Comparison of ENCODE assay signal across 7 cellular contexts in the genomic region with DNA sequence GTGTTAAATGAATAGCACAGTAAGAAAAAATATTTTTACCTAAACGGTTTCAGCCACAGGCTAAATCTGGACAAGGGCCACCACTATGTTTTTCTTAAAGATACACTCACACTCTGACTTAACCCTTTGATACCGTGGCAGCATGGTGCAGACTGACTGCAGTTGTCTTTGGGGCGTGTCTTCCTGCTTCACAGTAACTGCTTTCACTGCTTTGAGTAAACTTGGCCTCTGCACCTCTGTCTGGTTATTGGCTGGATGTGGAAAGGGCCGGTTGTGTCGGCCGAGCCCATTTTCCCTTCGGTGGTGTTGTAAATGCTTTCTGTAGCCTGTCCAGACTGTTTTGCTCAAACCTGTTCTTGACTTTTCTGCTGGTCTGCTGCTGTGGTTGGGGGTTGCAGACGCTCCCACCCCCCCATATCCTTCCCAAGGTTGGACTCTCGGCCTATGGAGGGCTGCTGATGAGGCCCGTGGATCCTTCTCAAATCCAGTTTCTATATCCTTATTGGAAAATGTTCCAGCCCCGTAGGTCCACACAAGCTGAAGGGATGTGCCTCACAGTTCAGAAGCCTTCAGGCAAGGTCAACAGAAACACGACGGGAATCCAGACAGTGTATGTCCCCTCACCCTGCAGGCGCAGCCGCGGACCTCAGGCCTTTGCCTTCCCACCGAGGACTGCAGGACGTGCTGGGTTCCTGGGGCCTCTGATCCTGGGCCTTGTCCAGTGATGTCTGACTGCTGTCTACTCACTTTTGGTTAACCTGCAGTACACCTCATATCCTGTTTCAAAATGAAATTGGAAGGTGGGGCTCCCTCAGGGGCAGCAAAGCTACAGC.
DNase-seq lines count a peak whose midpoint lies in the region; ATAC-seq and TF ChIP-seq lines count a peak whose summit lies in the region.

No MANE protein-coding gene starts in this region.

- H3K36me3 Mint-ChIP-seq in type B pancreatic cell (peaks cover 22% of the 10 kb centered on the region), T-helper 17 cell (ENCODE audit: low read depth) (no peaks in the 10 kb centered on the region)

- intact Hi-C loops in left ventricle myocardium superior (cut with micrococcal nuclease), result no loop called here

- H3K27me3 Mint-ChIP-seq in type B pancreatic cell (no peaks in the 10 kb centered on the region), T-helper 17 cell (peaks cover 20% of the 10 kb centered on the region)

- peak overlapping the region; percentile 85 for H3K27ac Mint-ChIP-seq in type B pancreatic cell
- H3K27ac Mint-ChIP-seq in T-helper 17 cell, result no peak overlapping the region

- no peak for TF ChIP-seq CTCF in type B pancreatic cell (conservative IDR thresholded peaks at IDR 0.05)

- H3K9me3 ChIP-seq in T-helper 17 cell (ENCODE audit: control insufficient read depth, low read length, poor library complexity, severe bottlenecking), result no peaks in the 10 kb centered on the region

- H3K4me1 Mint-ChIP-seq in type B pancreatic cell (ENCODE audit: unreplicated experiment) (peaks cover 49% of the 10 kb centered on the region), T-helper 17 cell (no peaks in the 10 kb centered on the region)

- H3K4me3 Mint-ChIP-seq in type B pancreatic cell, result peak overlapping the region; percentile 77
- no peak overlapping the region for H3K4me3 Mint-ChIP-seq in T-helper 17 cell

- DNase-seq in HuH-7 (ENCODE audit: low spot score) (peak; percentile 26), left ventricle myocardium superior (no peak), type B pancreatic cell (ENCODE audit: extremely low spot score, unreplicated experiment) (no peak), T-helper 17 cell (no peak), cerebellar nuclear complex (lab: John Stamatoyannopoulos, UW) (no peak), NCI-H2196 treated with DMSO at 0.1 percent for 48 hours (lab: John Stamatoyannopoulos, UW; ENCODE audit: unreplicated experiment) (no peak)

- no peaks in the 10 kb centered on the region for H3K9me3 Mint-ChIP-seq in type B pancreatic cell

- ATAC-seq in GM21447 (IDR thresholded peaks at IDR 0.05; ENCODE audit: unreplicated experiment) (peak; percentile 53), left ventricle myocardium superior (peak; percentile 70), T-helper 17 cell (no peak)
